ENCODE assay signal across 9 cellular contexts in genomic region chr7:156999611-157000046, GRCh38. TPM values are rescaled to one million over a fixed set of nuclear protein-coding genes. Genes with fewer than 3 reads are reported as not detected.
A peak's percentile ranks its signal among the peaks of the same experiment; 100 is the strongest.
DNase-seq lines count a peak whose midpoint lies in the region; ATAC-seq lines count a peak whose summit lies in the region.
"Had no signal": no experiment of that assay in that cellular context is flagged by ENCODE, and none has a peak within 500 bp of the region (broad histone marks: within the 10 kb centered on the region; RNA-seq: fewer than 3 reads in every experiment).

No MANE protein-coding gene starts in this region.

- DNase-seq in NCI-H69 (lab: John Stamatoyannopoulos, UW) (peak; percentile 61), germinal center (ENCODE audit: low spot score) (peak; percentile 36), skeletal muscle cell (ENCODE audit: low read depth) (no peak), NCI-H2196 (lab: John Stamatoyannopoulos, UW; ENCODE audit: unreplicated experiment) (no peak), AG08396 (ENCODE audit: low spot score) (no peak), A172 (ENCODE audit: low spot score) (no peak)
- DNase-seq: erythroblast had no signal

- H3K4me3 ChIP-seq in skeletal muscle cell (ENCODE audit: low read depth, low read length): peak overlapping the region; percentile 17
- H3K4me3 ChIP-seq: SJSA1 had no signal

- ATAC-seq in GM19463 (IDR thresholded peaks at IDR 0.05; ENCODE audit: unreplicated experiment): peak; percentile 29

RNA-seq across cellular contexts. Expression of gene MNX1, which starts 10.8 kb away (rescaled TPM):
- total RNA-seq in A172 (2014; rRNA removed; shearing (Covaris generic)): 0.90 and 1.6 TPM in 2 replicates
- total RNA-seq: SJSA1 had no signal

RNA-seq across cellular contexts. Expression of gene NOM1, which starts 50.1 kb away (rescaled TPM):
- total RNA-seq in A172 (2014; rRNA removed; shearing (Covaris generic)): 8.5 and 15.5 TPM in 2 replicates

Comparison
In these comparisons a context has a peak if more than half of its experiments do, and no peak if none do; other contexts are left out.
1. DNase-seq: peak in NCI-H69 (single experiment) and germinal center (single experiment); none in skeletal muscle cell (single experiment), NCI-H2196 (single experiment), AG08396 (single experiment) and A172 (single experiment).